ENCODE assay signal across 17 cellular contexts in the genomic region with DNA sequence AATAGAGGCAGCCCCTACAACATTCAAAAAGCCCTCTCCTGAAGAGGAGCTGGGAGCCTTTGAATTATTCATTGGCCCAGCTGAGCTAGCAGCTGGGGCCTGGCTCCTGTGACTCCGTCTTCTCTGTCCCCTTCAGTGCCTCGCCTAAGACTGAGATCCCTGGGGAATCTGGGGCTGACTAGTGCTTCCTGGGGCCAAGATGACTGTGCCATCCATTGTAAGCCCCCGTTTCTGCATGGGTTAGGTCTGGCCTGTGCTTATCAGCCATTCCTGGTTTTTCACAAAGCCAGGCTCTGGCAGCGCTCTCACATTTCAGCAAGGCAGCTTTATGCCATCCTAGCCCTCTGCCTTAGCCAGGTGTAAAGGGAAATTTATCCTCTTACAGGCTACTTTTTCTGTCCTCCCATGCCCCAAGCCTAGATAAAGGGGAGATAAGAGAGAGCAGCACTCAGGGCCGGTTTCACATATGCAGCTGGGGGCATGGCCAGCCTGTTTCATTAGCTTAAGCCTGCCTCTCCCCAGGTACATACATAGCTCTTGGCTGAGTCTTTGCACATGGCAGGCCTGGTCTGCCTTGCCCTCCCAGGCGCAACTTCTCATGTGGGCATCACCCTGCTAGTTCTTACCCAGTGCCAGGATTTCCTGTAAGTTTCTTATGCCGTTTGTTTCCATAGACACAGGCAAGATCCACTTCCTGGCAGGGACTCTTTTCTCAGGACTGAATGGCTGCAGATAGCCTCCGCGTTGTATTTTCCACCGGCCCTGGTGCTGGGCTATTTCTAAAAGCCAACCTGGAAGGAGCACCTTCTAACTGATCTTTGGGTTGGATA. TPM values are rescaled to one million over a fixed set of nuclear protein-coding genes. Genes with fewer than 3 reads are reported as not detected.
DNase-seq lines count a peak whose midpoint lies in the region; ATAC-seq, FAIRE-seq and TF ChIP-seq lines count a peak whose summit lies in the region.
"Had no signal": no experiment of that assay in that cellular context is flagged by ENCODE, and none has a peak within 500 bp of the region (broad histone marks: within the 10 kb centered on the region; RNA-seq: fewer than 3 reads in every experiment).

No MANE protein-coding gene starts in this region.

- H3K4me2 ChIP-seq in H9 (ENCODE audit: insufficient read depth, insufficient read length, low read length) (no peak overlapping the region), endothelial cell of umbilical vein (ENCODE audit: insufficient read depth, low read length) (no peak overlapping the region), mammary epithelial cell (ENCODE audit: insufficient read depth, low read depth, low read length) (no peak overlapping the region)

- H4K91ac ChIP-seq in H9 (ENCODE audit: insufficient read length, low read depth, low read length) = no peak overlapping the region

- no peak overlapping the region for H3T11ph ChIP-seq in H9 (ENCODE audit: low read length)

- in situ Hi-C loops in mammary epithelial cell (cut with MboI; ENCODE audit: low sequenced_read_pairs in 2 of 2) = loop anchor here (25.0 kb wide), 2 partner anchors 360 to 660 kb away; no protein-coding TSS in a partner anchor
- in situ Hi-C loops in transverse colon (cut with MboI; ENCODE audit: low pct_ligation_motif_present in 1 of 4, low pct_unique_long_range_greater_than_20kb in 1 of 4, low sequenced_read_pairs in 3 of 4) = loop anchor here in 2 of 4 donors (25.0 kb wide), 1 partner anchor 660 kb away; no protein-coding TSS in a partner anchor

- H3K18ac ChIP-seq in H9 (ENCODE audit: insufficient read length, low read depth, low read length) = peak overlapping the region; percentile 9

- no peak overlapping the region for H3K56ac ChIP-seq in H9 (ENCODE audit: insufficient read length, low read depth, low read length)

- no peak overlapping the region for H4K5ac ChIP-seq in H9 (ENCODE audit: insufficient read length, low read depth, low read length)

- H4K8ac ChIP-seq in H9 (replicated peaks; ENCODE audit: insufficient read length, low read depth, low read length) = no peak overlapping the region

- H3K9me3 Mint-ChIP-seq in H9 (no peaks in the 10 kb centered on the region), osteocyte (ENCODE audit: unreplicated experiment) (no peaks in the 10 kb centered on the region)
- H3K9me3 Mint-ChIP-seq: activated naive CD4-positive, alpha-beta T cell treated with anti-CD3 and anti-CD28 coated beads for 36 hours; CD8-positive, alpha-beta T cell had no signal

- CTCF ChIA-PET in endothelial cell of umbilical vein (lab: Charles Lee) = interaction anchor here (0.9 to 12.6 kb wide), 4 partner anchors 12 to 496 kb away, joined by 3 to 232 read pairs (median 14); partner anchors contain the start of genes C9orf50 and NTMT1
- CTCF ChIA-PET in mammary epithelial cell (lab: Charles Lee; ENCODE audit: low non-redundant PET) = no interaction called here

- H2BK5ac ChIP-seq in H9 (ENCODE audit: insufficient read length, low read length) = no peak overlapping the region

- H4K20me1 ChIP-seq in H9 (ENCODE audit: control insufficient read depth, insufficient read depth, insufficient read length) (no peaks in the 10 kb centered on the region), endothelial cell of umbilical vein (replicated peaks; ENCODE audit: control insufficient read depth, extremely low read depth, insufficient read depth, low read length) (no peaks in the 10 kb centered on the region), mammary epithelial cell (ENCODE audit: insufficient read depth, low read length) (no peaks in the 10 kb centered on the region)

- H3K4me1 Mint-ChIP-seq in H9 = peaks cover 18 to 29% of the 10 kb centered on the region in 2 experiments
- peaks cover 22% of the 10 kb centered on the region for H3K4me1 Mint-ChIP-seq in osteocyte (ENCODE audit: unreplicated experiment)

- TF ChIP-seq EP300 in transverse colon (IDR thresholded peaks at IDR 0.05; ENCODE audit: low read depth) = no peak

- H3K27me3 Mint-ChIP-seq in H9 (ENCODE audit: low read depth) (no peaks in the 10 kb centered on the region; the same call in 1 of the 2 replicates), osteocyte (ENCODE audit: unreplicated experiment) (no peaks in the 10 kb centered on the region)
- H3K27me3 Mint-ChIP-seq: progenitor cell of endocrine pancreas had no signal

- TF ChIP-seq POLR2A in endothelial cell of umbilical vein (IDR thresholded peaks at IDR 0.05; ENCODE audit: low read depth, low read length) = no peak
- no peak for TF ChIP-seq POLR2A in vagina (IDR thresholded peaks at IDR 0.05)
- no peak for TF ChIP-seq POLR2A in transverse colon (IDR thresholded peaks at IDR 0.05)

- H3K27ac ChIP-seq in H9 (ENCODE audit: insufficient read length, low read depth, low read length) (peak overlapping the region; percentile 5), endothelial cell of umbilical vein (ENCODE audit: insufficient read depth, low read depth, low read length) (peak overlapping the region; percentile 6), vagina (no peak overlapping the region), mammary epithelial cell (ENCODE audit: insufficient read depth, low read depth, low read length) (no peak overlapping the region), transverse colon (no peak overlapping the region)

- H3K79me1 ChIP-seq in H9 (ENCODE audit: insufficient read depth, low read depth, low read length, poor library complexity, severe bottlenecking) = no peaks in the 10 kb centered on the region

- H3K9ac ChIP-seq in H9 (ENCODE audit: extremely low read depth, insufficient read length, low read length) (no peak overlapping the region), endothelial cell of umbilical vein (replicated peaks; ENCODE audit: extremely low read depth, insufficient read depth, low read length) (no peak overlapping the region), mammary epithelial cell (ENCODE audit: insufficient read depth, low read length) (no peak overlapping the region)

- no peak overlapping the region for H3K4ac ChIP-seq in H9 (ENCODE audit: low read depth, low read length)

- no peak overlapping the region for H2AK5ac ChIP-seq in H9 (ENCODE audit: insufficient read length, low read length)

- no peak overlapping the region for H3K4me3 ChIP-seq in endothelial cell of umbilical vein (replicated peaks in 1 of 3; ENCODE audit: insufficient read depth in 1 of 3, low read depth in 1 of 3, low read length in 3 of 3)
- no peak overlapping the region for H3K4me3 ChIP-seq in vagina
- no peak overlapping the region for H3K4me3 ChIP-seq in mammary epithelial cell (replicated peaks in 1 of 3; ENCODE audit: insufficient read depth in 1 of 3, low read depth in 2 of 3, low read length in 3 of 3)
- H3K4me3 ChIP-seq in transverse colon = no peak overlapping the region

- H3K4me3 Mint-ChIP-seq in H9 (peak overlapping the region in 1 of 2 experiments; percentile 50; a peak in 3 of 5 replicates), osteocyte (ENCODE audit: unreplicated experiment) (no peak overlapping the region)
- H3K4me3 Mint-ChIP-seq: activated CD8-positive, alpha-beta T cell treated with anti-CD3 and anti-CD28 coated beads, Interleukin-2, amount 10 ng/mL, durations not matched to agents 7 days and 5 days; activated naive CD4-positive, alpha-beta T cell treated with anti-CD3 and anti-CD28 coated beads for 36 hours; CD8-positive, alpha-beta T cell had no signal

- peak; percentile 86 for FAIRE-seq in endothelial cell of umbilical vein (lab: Jason Lieb, UNC)
- FAIRE-seq: colon, frontal cortex had no signal

- peaks cover 2% of the 10 kb centered on the region; the same call in 1 of the 2 replicates for H3K79me2 ChIP-seq in H9 (ENCODE audit: insufficient read depth, low read length)
- peaks cover 6% of the 10 kb centered on the region for H3K79me2 ChIP-seq in endothelial cell of umbilical vein (ENCODE audit: control insufficient read depth, insufficient read depth, low read length)
- H3K79me2 ChIP-seq in mammary epithelial cell (ENCODE audit: insufficient read depth, low read length) = no peaks in the 10 kb centered on the region

- no peak overlapping the region for H2BK15ac ChIP-seq in H9 (ENCODE audit: low read depth, low read length)

- no peak overlapping the region for H3K14ac ChIP-seq in H9 (ENCODE audit: insufficient read depth, low read length)

- H3K23ac ChIP-seq in H9 (ENCODE audit: insufficient read length, low read depth, low read length) = no peak overlapping the region

- peaks cover 2 to 29% of the 10 kb centered on the region in 2 experiments for H3K36me3 ChIP-seq in endothelial cell of umbilical vein (ENCODE audit: control insufficient read depth in 2 of 2, extremely low read depth in 1 of 2, insufficient read depth in 2 of 2, low read length in 2 of 2)
- peaks cover 0 to 23% of the 10 kb centered on the region in 2 donors for H3K36me3 ChIP-seq in vagina
- H3K36me3 ChIP-seq in mammary epithelial cell (ENCODE audit: insufficient read depth, low read length) = peaks cover 5% of the 10 kb centered on the region
- H3K36me3 ChIP-seq in transverse colon = peaks cover 0 to 22% (median 6%) of the 10 kb centered on the region in 4 donors

- POLR2A ChIA-PET in endothelial cell of umbilical vein (lab: Charles Lee) = interaction anchor here (1.0 kb wide), 1 partner anchor 12 kb away, joined by 3 read pairs; no protein-coding TSS in a partner anchor

- H3K4me1 ChIP-seq in H9 (ENCODE audit: insufficient read depth, low read length) = peaks cover 6% of the 10 kb centered on the region; the same call in 1 of the 2 replicates
- peaks cover 16% of the 10 kb centered on the region for H3K4me1 ChIP-seq in endothelial cell of umbilical vein (ENCODE audit: control insufficient read depth, extremely low read depth, insufficient read depth, low read length)
- no peaks in the 10 kb centered on the region for H3K4me1 ChIP-seq in vagina
- H3K4me1 ChIP-seq in mammary epithelial cell (ENCODE audit: insufficient read depth, low read length) = peaks cover 5% of the 10 kb centered on the region
- peaks cover 0 to 3% (median 0%) of the 10 kb centered on the region in 4 donors for H3K4me1 ChIP-seq in transverse colon

- ATAC-seq in HG02588 (IDR thresholded peaks at IDR 0.05; ENCODE audit: unreplicated experiment) = no peak
- ATAC-seq: activated CD8-positive, alpha-beta T cell treated with anti-CD3 and anti-CD28 coated beads, Interleukin-2, amount 10 ng/mL, durations not matched to agents 7 days and 5 days; CD8-positive, alpha-beta T cell had no signal

- no peaks in the 10 kb centered on the region for H3K23me2 ChIP-seq in H9 (ENCODE audit: insufficient read length, low read depth, low read length, poor library complexity, severe bottlenecking)

- H2BK120ac ChIP-seq in H9 (ENCODE audit: low read depth, low read length, poor library complexity, severe bottlenecking) = no peak overlapping the region

- no peak overlapping the region for H2BK12ac ChIP-seq in H9 (ENCODE audit: insufficient read length, low read depth, low read length)

- H3K36me3 Mint-ChIP-seq in H9 (ENCODE audit: insufficient read depth in 1 of 3, low read depth in 3 of 3) = peaks cover 19 to 57% (median 56%) of the 10 kb centered on the region in 3 experiments
- H3K36me3 Mint-ChIP-seq in osteocyte (ENCODE audit: unreplicated experiment) = peaks cover 29% of the 10 kb centered on the region

- H2BK20ac ChIP-seq in H9 (ENCODE audit: low read depth, low read length, poor library complexity, severe bottlenecking) = no peak overlapping the region

- H3K27me3 ChIP-seq in H9 (ENCODE audit: insufficient read depth, low read length) = no peaks in the 10 kb centered on the region
- H3K27me3 ChIP-seq in endothelial cell of umbilical vein (ENCODE audit: control insufficient read depth in 2 of 2, insufficient read depth in 2 of 2, low read length in 2 of 2) = no peaks in the 10 kb centered on the region
- H3K27me3 ChIP-seq in vagina = no peaks in the 10 kb centered on the region
- H3K27me3 ChIP-seq in mammary epithelial cell (ENCODE audit: insufficient read depth, low read length) = no peaks in the 10 kb centered on the region
- no peaks in the 10 kb centered on the region for H3K27me3 ChIP-seq in transverse colon

- no TSS peak for BruUV-seq in endothelial cell of umbilical vein (replicated peaks; lab: Mats Ljungman, UMichigan)
- no TSS peak for BruUV-seq in mammary epithelial cell (replicated peaks; lab: Mats Ljungman, UMichigan)

- intact Hi-C loops in endothelial cell of umbilical vein (cut with micrococcal nuclease) = no loop called here
- intact Hi-C loops in vagina (cut with DNase I) = loop anchor here (10.0 kb wide), 1 partner anchor 588 kb away; no protein-coding TSS in a partner anchor
- intact Hi-C loops in mammary epithelial cell (cut with micrococcal nuclease) = no loop called here
- intact Hi-C loops in transverse colon (cut with DNase I; ENCODE audit: low total_unique reads) = no loop called here

- H3K27ac Mint-ChIP-seq in H9 (peak overlapping the region; percentile 95 to 97 (median 96)), osteocyte (ENCODE audit: unreplicated experiment) (peak overlapping the region; percentile 41)
- H3K27ac Mint-ChIP-seq: activated CD8-positive, alpha-beta T cell treated with anti-CD3 and anti-CD28 coated beads, Interleukin-2, amount 10 ng/mL, durations not matched to agents 7 days and 5 days; activated naive CD4-positive, alpha-beta T cell treated with anti-CD3 and anti-CD28 coated beads for 36 hours; CD8-positive, alpha-beta T cell; progenitor cell of endocrine pancreas had no signal

- H3K9me1 ChIP-seq in endothelial cell of umbilical vein (replicated peaks; ENCODE audit: control insufficient read depth, extremely low read depth, insufficient read depth, low read length) = no peaks in the 10 kb centered on the region

- no CpG with 5 or more reads among the region's 10 CpGs for WGBS in H9 (ENCODE audit: extremely low coverage, insufficient read length, low lambda C conversion rate)
- 95% methylated on average over 8 of the region's 10 CpGs for WGBS in mammary epithelial cell (ENCODE audit: low coverage, missing lambda C conversion rate)
- WGBS in transverse colon (ENCODE audit: low coverage in 1 of 2), 2 donors = 70 to 85% methylated on average over 2 to 10 of the region's 10 CpGs

- dilution Hi-C loops in endothelial cell of umbilical vein (cut with MboI; ENCODE audit: extremely low pct_ligation_motif_present, low sequenced_read_pairs) = no loop called here
- dilution Hi-C loops in mammary epithelial cell (cut with HindIII; ENCODE audit: low sequenced_read_pairs) = no loop called here

- H3K9me3 ChIP-seq in H9 (ENCODE audit: control insufficient read depth, low read depth, low read length) = no peaks in the 10 kb centered on the region
- H3K9me3 ChIP-seq in endothelial cell of umbilical vein (replicated peaks; ENCODE audit: control insufficient read depth, insufficient read depth, low read length) = no peaks in the 10 kb centered on the region
- H3K9me3 ChIP-seq in vagina = no peaks in the 10 kb centered on the region
- no peaks in the 10 kb centered on the region for H3K9me3 ChIP-seq in mammary epithelial cell (replicated peaks; ENCODE audit: insufficient read depth, low read length)
- H3K9me3 ChIP-seq in transverse colon = no peaks in the 10 kb centered on the region

- peak; percentile 82 for DNase-seq in H9
- DNase-seq in SK-N-DZ (ENCODE audit: low spot score) = peak; percentile 66
- DNase-seq in endothelial cell of umbilical vein (ENCODE audit: low read depth, low spot score) = peak; percentile 62
- DNase-seq in osteocyte (ENCODE audit: extremely low spot score, unreplicated experiment) = no peak
- DNase-seq in vagina (ENCODE audit: extremely low spot score in 2 of 2) = no peak
- no peak for DNase-seq in mammary epithelial cell
- no peak for DNase-seq in transverse colon
- DNase-seq: activated CD8-positive, alpha-beta T cell treated with anti-CD3 and anti-CD28 coated beads, Interleukin-2, amount 10 ng/mL, durations not matched to agents 7 days and 5 days; activated naive CD4-positive, alpha-beta T cell treated with anti-CD3 and anti-CD28 coated beads for 36 hours; CD8-positive, alpha-beta T cell; NCI-H146; stimulated activated CD4-positive, alpha-beta T cell treated with anti-CD3 and anti-CD28 coated beads, Interleukin-2, amount 100 ng/mL, for 48 hours; stimulated activated naive CD4-positive, alpha-beta T cell treated with Interleukin-2 at 50 U/mL for 16 hours had no signal

- TF ChIP-seq CTCF in H9 (conservative IDR thresholded peaks at IDR 0.05) (no peak), endothelial cell of umbilical vein (IDR thresholded peaks at IDR 0.05; ENCODE audit: extremely low read depth in 1 of 2, insufficient read depth in 1 of 2, low read depth in 1 of 2, low read length in 2 of 2) (no peak), osteocyte (IDR thresholded peaks at IDR 0.05) (no peak), vagina (IDR thresholded peaks at IDR 0.05) (no peak), mammary epithelial cell (conservative IDR thresholded peaks at IDR 0.05 in 1 of 2, IDR thresholded peaks at IDR 0.05 in 1 of 2; ENCODE audit: extremely low read depth in 1 of 2, insufficient read depth in 1 of 2, low read depth in 1 of 2, low read length in 2 of 2) (no peak), transverse colon (IDR thresholded peaks at IDR 0.05) (no peak)

- H2AFZ ChIP-seq in H9 (ENCODE audit: low read length) (no peak overlapping the region), endothelial cell of umbilical vein (ENCODE audit: low read depth, low read length) (no peak overlapping the region), mammary epithelial cell (ENCODE audit: low read depth, low read length) (no peak overlapping the region)

RNA-seq across cellular contexts. Expression of gene PTPA, which starts 15.8 kb away (rescaled TPM):
- 140 and 145 TPM in 2 replicates for total RNA-seq in H9 (2021)
- polyA plus RNA-seq in SK-N-DZ (2014; cell fraction: cytosol; rRNA removed) = 85.6 and 97.8 TPM in 2 replicates
- polyA plus RNA-seq in SK-N-DZ (2014; cell fraction: nucleus; rRNA removed) = 55.4 and 62.5 TPM in 2 replicates
- total RNA-seq in endothelial cell of umbilical vein = 121 and 123 TPM in 2 replicates
- 97.7 and 108 TPM in 2 replicates for polyA plus RNA-seq in endothelial cell of umbilical vein
- polyA plus RNA-seq in endothelial cell of umbilical vein (2011; cell fraction: cytosol; rRNA removed) = 104 and 109 TPM in 2 replicates
- 80.0 and 93.4 TPM in 2 replicates for polyA plus RNA-seq in endothelial cell of umbilical vein (2011; cell fraction: nucleus; rRNA removed)
- polyA plus RNA-seq in endothelial cell of umbilical vein (2012) = 102 and 108 TPM in 2 replicates
- 121 and 135 TPM in 2 replicates for polyA minus RNA-seq in endothelial cell of umbilical vein
- polyA minus RNA-seq in endothelial cell of umbilical vein (2011; cell fraction: cytosol; rRNA and poly(A)+ RNA removed) = 94.9 TPM
- 29.3 and 48.0 TPM in 2 replicates for polyA minus RNA-seq in endothelial cell of umbilical vein (2011; cell fraction: nucleus; rRNA and poly(A)+ RNA removed)
- 140 and 150 TPM in 2 replicates for total RNA-seq in osteocyte
- 46.2 TPM for total RNA-seq in vagina
- 100 to 1,000 TPM in 1 of 2 donors, 10 to 100 TPM in 1; 73.7 to 122 TPM for total RNA-seq in mammary epithelial cell
- polyA plus RNA-seq in mammary epithelial cell = 120 TPM
- polyA minus RNA-seq in mammary epithelial cell = 218 TPM
- 100 to 1,000 TPM in 1 of 4 donors, 10 to 100 TPM in 3; 37.4 to 241 (median 66.5) TPM for total RNA-seq in transverse colon

RNA-seq across cellular contexts. Expression of gene CRAT, which starts 16.4 kb away (rescaled TPM):
- total RNA-seq in H9 (2021) = 15.0 and 15.7 TPM in 2 replicates
- polyA plus RNA-seq in SK-N-DZ (2014; cell fraction: cytosol; rRNA removed) = 8.2 and 10.7 TPM in 2 replicates
- polyA plus RNA-seq in SK-N-DZ (2014; cell fraction: nucleus; rRNA removed) = 6.2 and 8.7 TPM in 2 replicates
- total RNA-seq in endothelial cell of umbilical vein = 34.2 and 36.8 TPM in 2 replicates
- polyA plus RNA-seq in endothelial cell of umbilical vein = 55.3 and 65.2 TPM in 2 replicates
- 37.7 and 41.6 TPM in 2 replicates for polyA plus RNA-seq in endothelial cell of umbilical vein (2011; cell fraction: cytosol; rRNA removed)
- 46.0 and 52.0 TPM in 2 replicates for polyA plus RNA-seq in endothelial cell of umbilical vein (2011; cell fraction: nucleus; rRNA removed)
- polyA plus RNA-seq in endothelial cell of umbilical vein (2012) = 38.0 and 54.5 TPM in 2 replicates
- 34.7 and 36.8 TPM in 2 replicates for polyA minus RNA-seq in endothelial cell of umbilical vein
- polyA minus RNA-seq in endothelial cell of umbilical vein (2011; cell fraction: cytosol; rRNA and poly(A)+ RNA removed) = 3.8 TPM
- 9.4 and 12.8 TPM in 2 replicates for polyA minus RNA-seq in endothelial cell of umbilical vein (2011; cell fraction: nucleus; rRNA and poly(A)+ RNA removed)
- 55.1 and 55.5 TPM in 2 replicates for total RNA-seq in osteocyte
- total RNA-seq in vagina = 59.9 TPM
- total RNA-seq in mammary epithelial cell = 10 to 100 TPM; 11.1 to 17.7 TPM
- polyA plus RNA-seq in mammary epithelial cell = 2.5 TPM
- 0.52 TPM for polyA minus RNA-seq in mammary epithelial cell
- 100 to 1,000 TPM; 124 to 161 (median 136) TPM for total RNA-seq in transverse colon

RNA-seq across cellular contexts. Expression of gene DOLPP1, which starts 46.1 kb away (rescaled TPM):
- 42.6 and 43.3 TPM in 2 replicates for total RNA-seq in H9 (2021)
- polyA plus RNA-seq in SK-N-DZ (2014; cell fraction: cytosol; rRNA removed) = 56.8 and 59.2 TPM in 2 replicates
- 39.0 and 39.1 TPM in 2 replicates for polyA plus RNA-seq in SK-N-DZ (2014; cell fraction: nucleus; rRNA removed)
- 17.7 and 26.6 TPM in 2 replicates for total RNA-seq in endothelial cell of umbilical vein
- 28.3 and 32.4 TPM in 2 replicates for polyA plus RNA-seq in endothelial cell of umbilical vein
- polyA plus RNA-seq in endothelial cell of umbilical vein (2011; cell fraction: cytosol; rRNA removed) = 25.7 and 26.5 TPM in 2 replicates
- polyA plus RNA-seq in endothelial cell of umbilical vein (2011; cell fraction: nucleus; rRNA removed) = 17.0 and 17.1 TPM in 2 replicates
- polyA plus RNA-seq in endothelial cell of umbilical vein (2012) = 9.2 and 11.8 TPM in 2 replicates
- polyA minus RNA-seq in endothelial cell of umbilical vein = 17.7 and 20.7 TPM in 2 replicates
- polyA minus RNA-seq in endothelial cell of umbilical vein (2011; cell fraction: cytosol; rRNA and poly(A)+ RNA removed) = 14.8 TPM
- 4.9 and 7.0 TPM in 2 replicates for polyA minus RNA-seq in endothelial cell of umbilical vein (2011; cell fraction: nucleus; rRNA and poly(A)+ RNA removed)
- 13.3 and 19.3 TPM in 2 replicates for total RNA-seq in osteocyte
- 3.2 TPM for total RNA-seq in vagina
- total RNA-seq in mammary epithelial cell = 10 to 100 TPM; 11.3 to 20.1 TPM
- polyA plus RNA-seq in mammary epithelial cell = 16.8 TPM
- polyA minus RNA-seq in mammary epithelial cell = 17.3 TPM
- 10 to 100 TPM; 15.7 to 52.4 (median 38.2) TPM for total RNA-seq in transverse colon

RNA-seq across cellular contexts. Expression of gene IER5L, which starts 51.1 kb away (rescaled TPM):
- 1.0 and 1.3 TPM in 2 replicates for total RNA-seq in H9 (2021)
- polyA plus RNA-seq in SK-N-DZ (2014; cell fraction: cytosol; rRNA removed) = 9.9 and 14.8 TPM in 2 replicates
- 9.8 and 11.9 TPM in 2 replicates for polyA plus RNA-seq in SK-N-DZ (2014; cell fraction: nucleus; rRNA removed)
- 12.3 and 13.3 TPM in 2 replicates for total RNA-seq in endothelial cell of umbilical vein
- polyA plus RNA-seq in endothelial cell of umbilical vein = 5.3 and 9.2 TPM in 2 replicates
- polyA plus RNA-seq in endothelial cell of umbilical vein (2011; cell fraction: cytosol; rRNA removed) = 1.2 and 2.4 TPM in 2 replicates
- polyA plus RNA-seq in endothelial cell of umbilical vein (2011; cell fraction: nucleus; rRNA removed) = 1.7 and 1.8 TPM in 2 replicates
- polyA plus RNA-seq in endothelial cell of umbilical vein (2012) = 1.8 and 3.9 TPM in 2 replicates
- 2.7 and 3.1 TPM in 2 replicates for polyA minus RNA-seq in endothelial cell of umbilical vein
- 51.2 TPM for polyA minus RNA-seq in endothelial cell of umbilical vein (2011; cell fraction: cytosol; rRNA and poly(A)+ RNA removed)
- 1.6 and 5.1 TPM in 2 replicates for polyA minus RNA-seq in endothelial cell of umbilical vein (2011; cell fraction: nucleus; rRNA and poly(A)+ RNA removed)
- 60.8 and 63.0 TPM in 2 replicates for total RNA-seq in osteocyte
- 34.4 TPM for total RNA-seq in vagina
- 10 to 100 TPM; 13.5 to 34.2 TPM for total RNA-seq in mammary epithelial cell
- 7.0 TPM for polyA plus RNA-seq in mammary epithelial cell
- polyA minus RNA-seq in mammary epithelial cell = 1.4 TPM
- 1 to 10 TPM; 1.8 to 6.5 (median 5.2) TPM for total RNA-seq in transverse colon

Comparison
In these comparisons a context has a peak if more than half of its experiments do, and no peak if none do; other contexts are left out.
1. DNase-seq: peak in H9 (single experiment), SK-N-DZ (single experiment) and endothelial cell of umbilical vein (single experiment); none in osteocyte (single experiment), vagina (0 of 2), mammary epithelial cell (single experiment) and transverse colon (single experiment).
2. H3K27ac ChIP-seq: peak in H9 (single experiment) and endothelial cell of umbilical vein (single experiment); none in vagina (single experiment), mammary epithelial cell (single experiment) and transverse colon (0 of 4).